20 cellular contexts compared by ENCODE assay signal in the genomic region with DNA sequence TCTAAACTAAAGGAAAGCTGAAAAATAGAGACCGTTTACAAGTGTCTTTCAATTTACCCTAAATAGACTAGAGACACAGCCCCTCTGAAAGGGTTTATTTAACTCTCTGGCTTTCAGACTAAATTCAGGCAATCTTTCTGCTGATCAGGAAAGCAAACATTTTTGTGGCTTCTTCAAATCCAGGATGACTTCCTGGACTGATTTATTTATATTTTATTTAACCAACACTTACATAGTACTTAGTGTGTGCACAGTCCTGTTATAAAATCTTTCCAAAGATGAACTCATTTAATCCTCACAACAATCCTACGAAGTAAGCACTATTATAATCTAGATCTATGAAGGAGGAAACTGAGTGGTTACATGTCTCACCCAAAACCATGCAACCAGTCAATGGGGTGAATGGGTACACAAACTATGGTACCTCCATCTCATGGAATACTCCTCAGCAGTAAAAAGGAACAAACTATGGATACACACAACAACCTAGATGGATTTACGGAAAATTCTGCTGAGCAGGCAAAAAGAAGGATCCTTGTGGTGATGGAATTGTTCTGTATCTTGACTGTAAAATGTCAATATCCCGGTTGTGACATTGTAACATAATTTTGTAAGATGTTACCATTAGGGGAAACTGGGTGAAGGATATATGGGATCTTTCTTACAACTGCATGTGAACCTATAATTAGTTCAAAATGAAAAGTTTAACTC.
"Had no signal": no experiment of that assay in that cellular context is flagged by ENCODE, and none has a peak within 500 bp of the region (broad histone marks: within the 10 kb centered on the region; RNA-seq: fewer than 3 reads in every experiment).

No MANE protein-coding gene starts in this region.

- H3K36me3 ChIP-seq: brain microvascular endothelial cell, gastroesophageal sphincter, heart left ventricle, neural progenitor cell, prostate gland, right atrium auricular region, suprapubic skin had no signal

- ATAC-seq: activated CD8-positive, alpha-beta T cell treated with anti-CD3 and anti-CD28 coated beads for 36 hours; activated T-helper 17 cell treated with anti-CD3 and anti-CD28 coated beads, Interleukin-2, amount 50 U/mL, for 72 hours; gastroesophageal sphincter; heart left ventricle; naive thymus-derived CD4-positive, alpha-beta T cell had no signal

- H3K27ac ChIP-seq: brain microvascular endothelial cell, coronary artery, gastroesophageal sphincter, heart left ventricle, neural progenitor cell, prostate gland, right atrium auricular region, skin epidermis, suprapubic skin had no signal

- H3K9ac ChIP-seq: neural progenitor cell had no signal

- H3K27me3 ChIP-seq: brain microvascular endothelial cell, gastroesophageal sphincter, neural progenitor cell, right atrium auricular region, suprapubic skin had no signal

- H3K4me2 ChIP-seq: neural progenitor cell had no signal

- DNase-seq: activated CD4-positive, alpha-beta T cell treated with anti-CD3 and anti-CD28 coated beads, Interleukin-2, amount 10 ng/mL, durations not matched to agents 24 days and 14 days; activated CD8-positive, alpha-beta T cell treated with anti-CD3 and anti-CD28 coated beads for 36 hours; activated naive CD4-positive, alpha-beta T cell; activated naive CD8-positive, alpha-beta T cell treated with anti-CD3 and anti-CD28 coated beads for 36 hours; activated T-cell treated with anti-CD3 and anti-CD28 coated beads, Interleukin-2, amount 50 U/mL, for 1 hour; brain microvascular endothelial cell; central memory CD4-positive, alpha-beta T cell; heart left ventricle; immature natural killer cell; naive thymus-derived CD4-positive, alpha-beta T cell; T1000; trophoblast cell had no signal

- H3K4me3 ChIP-seq: coronary artery, gastroesophageal sphincter, heart left ventricle, neural progenitor cell, prostate gland, right atrium auricular region, skin epidermis, suprapubic skin had no signal

- H3K9me3 ChIP-seq: gastroesophageal sphincter, heart left ventricle, prostate gland, right atrium auricular region, suprapubic skin had no signal

- H2AFZ ChIP-seq: neural progenitor cell had no signal

- H3K4me1 ChIP-seq: gastroesophageal sphincter, heart left ventricle, neural progenitor cell, prostate gland, right atrium auricular region, suprapubic skin had no signal
